ENCODE assay signal across 13 cellular contexts in the genomic region with DNA sequence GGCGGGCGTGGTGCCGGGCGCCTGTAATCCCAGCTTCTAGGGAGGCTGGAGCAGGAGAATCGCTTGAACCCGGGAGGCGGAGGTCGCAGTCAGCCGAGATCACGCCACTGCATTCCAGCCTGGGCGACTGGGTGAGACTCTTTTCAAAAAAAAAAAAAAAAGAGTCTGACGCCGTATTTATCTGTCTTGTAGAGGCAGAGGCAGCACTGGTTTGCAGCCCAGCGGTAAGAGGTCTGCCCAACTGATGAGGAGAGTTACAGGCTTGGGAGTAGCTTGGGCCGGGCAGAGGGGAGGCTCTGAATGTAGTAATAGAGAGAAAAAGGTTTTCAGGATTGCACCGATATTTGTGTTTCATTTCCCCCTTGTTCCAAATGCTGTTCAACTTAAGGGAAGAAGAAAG. TPM values are rescaled to one million over a fixed set of nuclear protein-coding genes. Genes with fewer than 3 reads are reported as not detected.
DNase-seq lines count a peak whose midpoint lies in the region; ATAC-seq and TF ChIP-seq lines count a peak whose summit lies in the region.
"Had no signal": no experiment of that assay in that cellular context is flagged by ENCODE, and none has a peak within 500 bp of the region (broad histone marks: within the 10 kb centered on the region; RNA-seq: fewer than 3 reads in every experiment).

No MANE protein-coding gene starts in this region.

- no peaks in the 10 kb centered on the region for H3K79me2 ChIP-seq in hepatocyte

- no peaks in the 10 kb centered on the region for H3K9me3 ChIP-seq in SJSA1 (replicated peaks)
- no peaks in the 10 kb centered on the region for H3K9me3 ChIP-seq in hepatocyte (ENCODE audit: low read depth)
- H3K9me3 ChIP-seq: ovary, Peyer's patch, stomach had no signal

- peaks cover 18% of the 10 kb centered on the region for H3K4me1 Mint-ChIP-seq in T-helper 2 cell treated with Interferon-gamma antibody and Interleukin-4, amounts not matched to agents 5 μg/mL and 100 μg/mL, for 36 hours (ENCODE audit: low read depth)
- H3K4me1 Mint-ChIP-seq in progenitor cell of endocrine pancreas (ENCODE audit: low read depth), result peaks cover 15% of the 10 kb centered on the region

- peaks cover 87% of the 10 kb centered on the region for H3K27me3 Mint-ChIP-seq in T-helper 2 cell treated with Interferon-gamma antibody and Interleukin-4, amounts not matched to agents 5 μg/mL and 100 μg/mL, for 36 hours (ENCODE audit: low read depth)
- peaks cover 86% of the 10 kb centered on the region for H3K27me3 Mint-ChIP-seq in progenitor cell of endocrine pancreas

- H2AFZ ChIP-seq in hepatocyte, result peak overlapping the region; percentile 84

- H3K36me3 Mint-ChIP-seq in T-helper 2 cell treated with Interferon-gamma antibody and Interleukin-4, amounts not matched to agents 5 μg/mL and 100 μg/mL, for 36 hours (ENCODE audit: low read depth), result peaks cover 5% of the 10 kb centered on the region
- H3K36me3 Mint-ChIP-seq in progenitor cell of endocrine pancreas (ENCODE audit: insufficient read depth), result no peaks in the 10 kb centered on the region

- TF ChIP-seq CTCF in hepatocyte (IDR thresholded peaks at IDR 0.05; ENCODE audit: poor library complexity), result no peak
- no peak for TF ChIP-seq CTCF in progenitor cell of endocrine pancreas (IDR thresholded peaks at IDR 0.05; ENCODE audit: unreplicated experiment)

- ATAC-seq in HG02840 (IDR thresholded peaks at IDR 0.05; ENCODE audit: low FRiP score, unreplicated experiment) (no peak), Right ventricle myocardium inferior (no peak)

- H3K27me3 ChIP-seq in SJSA1 (replicated peaks), result 0 out of 2 replicates have a peak, but pooled peaks cover 4% of the 10 kb centered on the region
- H3K27me3 ChIP-seq in hepatocyte, result peaks cover 62% of the 10 kb centered on the region
- H3K27me3 ChIP-seq: ovary had no signal

- 40% methylated on average over 16 of the region's 16 CpGs for WGBS in hepatocyte (ENCODE audit: low lambda C conversion rate, missing lambda C conversion rate)

- peak overlapping the region; percentile 51 for H3K4me3 ChIP-seq in SJSA1
- H3K4me3 ChIP-seq in hepatocyte, result peak overlapping the region; percentile 81

- no peaks in the 10 kb centered on the region for H3K9me3 Mint-ChIP-seq in T-helper 2 cell treated with Interferon-gamma antibody and Interleukin-4, amounts not matched to agents 5 μg/mL and 100 μg/mL, for 36 hours
- H3K9me3 Mint-ChIP-seq in progenitor cell of endocrine pancreas (ENCODE audit: low read depth), result no peaks in the 10 kb centered on the region

- in situ Hi-C loops in G401 (cut with HindIII; ENCODE audit: low sequenced_read_pairs), result no loop called here

- no peaks in the 10 kb centered on the region for H4K20me1 ChIP-seq in hepatocyte (ENCODE audit: insufficient read depth, poor library complexity, severe bottlenecking)

- H3K27ac Mint-ChIP-seq in T-helper 2 cell treated with Interferon-gamma antibody and Interleukin-4, amounts not matched to agents 5 μg/mL and 100 μg/mL, for 36 hours, result no peak overlapping the region
- no peak overlapping the region for H3K27ac Mint-ChIP-seq in progenitor cell of endocrine pancreas

- no peak for DNase-seq in T-helper 2 cell treated with Interferon-gamma antibody and Interleukin-4, amounts not matched to agents 5 μg/mL and 100 μg/mL, for 36 hours (ENCODE audit: low spot score)
- no peak for DNase-seq in T-helper 2 cell
- DNase-seq in SJSA1 (ENCODE audit: low read depth in 1 of 2, low spot score in 2 of 2), result no peak
- DNase-seq in hepatocyte (ENCODE audit: low spot score), result no peak
- DNase-seq in progenitor cell of endocrine pancreas (ENCODE audit: low spot score, unreplicated experiment), result no peak
- DNase-seq in G401 (ENCODE audit: low spot score), result no peak
- no peak for DNase-seq in Right ventricle myocardium inferior (ENCODE audit: missing footprints)
- DNase-seq: DMS 273 treated with DMSO at 0.1 percent for 48 hours, left cardiac atrium, ovary, Peyer's patch, stomach had no signal

- H3K27ac ChIP-seq in SJSA1 (no peak overlapping the region), hepatocyte (no peak overlapping the region)
- H3K27ac ChIP-seq: ovary, Peyer's patch, stomach had no signal

- peak overlapping the region; percentile 82 for H3K4me3 Mint-ChIP-seq in T-helper 2 cell treated with Interferon-gamma antibody and Interleukin-4, amounts not matched to agents 5 μg/mL and 100 μg/mL, for 36 hours
- H3K4me3 Mint-ChIP-seq in progenitor cell of endocrine pancreas (ENCODE audit: low read depth), result peak overlapping the region; percentile 4

- H3K9me2 ChIP-seq in hepatocyte (replicated peaks; ENCODE audit: insufficient read depth), result no peaks in the 10 kb centered on the region

- peak overlapping the region; percentile 96 for H3K4me2 ChIP-seq in hepatocyte

- H3K4me1 ChIP-seq in SJSA1 (replicated peaks) (peaks cover 12% of the 10 kb centered on the region), hepatocyte (ENCODE audit: insufficient read depth) (peaks cover 24% of the 10 kb centered on the region)

- H3K36me3 ChIP-seq in SJSA1, result no peaks in the 10 kb centered on the region
- H3K36me3 ChIP-seq in hepatocyte (replicated peaks; ENCODE audit: insufficient read depth, low read depth), result no peaks in the 10 kb centered on the region
- H3K36me3 ChIP-seq: ovary, Peyer's patch, stomach had no signal

- intact Hi-C loops in Right ventricle myocardium inferior (cut with DNase I), result no loop called here

RNA-seq across cellular contexts. Expression of a gene that starts 9.4 kb away (rescaled TPM):
- 0.09 and 1.3 TPM in 2 replicates for total RNA-seq in SJSA1 (2014; rRNA removed; shearing (Covaris generic))
- total RNA-seq in hepatocyte (not detected in 2 replicates), progenitor cell of endocrine pancreas (0.11 TPM in 1 of 2 replicates, not detected in the other), Right ventricle myocardium inferior (not detected)
- polyA plus RNA-seq in hepatocyte, result 0.29 and 0.30 TPM in 2 replicates
- not detected in 2 replicates for total RNA-seq in G401 (2014; rRNA removed; shearing (Covaris generic))
- total RNA-seq: left cardiac atrium, ovary, Peyer's patch, stomach had no signal
- polyA plus RNA-seq: ovary, stomach had no signal
